ENCODE assay signal across 9 cellular contexts in the genomic region with DNA sequence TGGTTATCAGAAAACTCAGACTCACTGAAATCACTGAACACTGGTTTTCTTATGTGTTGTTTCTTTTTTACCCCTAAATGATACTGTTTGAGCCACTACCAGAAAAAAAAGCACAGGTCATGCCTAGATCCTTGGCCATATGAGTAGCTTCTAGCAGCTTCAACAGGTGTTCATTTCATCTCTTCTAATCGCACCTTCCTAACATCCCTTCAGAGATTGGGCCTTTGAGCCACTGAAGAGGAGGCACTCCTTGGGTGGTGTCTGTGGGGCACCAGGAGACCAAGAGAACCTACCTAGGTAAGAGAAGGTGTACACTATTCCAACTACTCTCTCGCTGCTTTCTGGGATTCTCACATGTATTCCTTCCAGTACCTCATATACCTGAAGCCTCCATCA. TPM values are rescaled to one million over a fixed set of nuclear protein-coding genes. Genes with fewer than 3 reads are reported as not detected.
DNase-seq lines count a peak whose midpoint lies in the region; ATAC-seq and TF ChIP-seq lines count a peak whose summit lies in the region.
"Had no signal": no experiment of that assay in that cellular context is flagged by ENCODE, and none has a peak within 500 bp of the region (broad histone marks: within the 10 kb centered on the region; RNA-seq: fewer than 3 reads in every experiment).

No MANE protein-coding gene starts in this region.

- H3K27me3 ChIP-seq in iPS-20b (ENCODE audit: insufficient read depth, low read length): peaks cover 45% of the 10 kb centered on the region

- no peak overlapping the region for H3K9ac ChIP-seq in iPS-20b (ENCODE audit: low read depth, low read length)

- H3K4me1 Mint-ChIP-seq in activated T-helper 17 cell treated with anti-CD3 and anti-CD28 coated beads, Interleukin-2, amount 50 U/mL, for 72 hours: peaks cover 37% of the 10 kb centered on the region
- peaks cover 65% of the 10 kb centered on the region for H3K4me1 Mint-ChIP-seq in stimulated activated naive CD8-positive, alpha-beta T cell treated with anti-CD3 and anti-CD28 coated beads, Interleukin-15, amount 100 ng/mL, for 72 hours

- H3K27me3 Mint-ChIP-seq in activated T-helper 17 cell treated with anti-CD3 and anti-CD28 coated beads, Interleukin-2, amount 50 U/mL, for 72 hours: peaks cover 4% of the 10 kb centered on the region
- no peaks in the 10 kb centered on the region for H3K27me3 Mint-ChIP-seq in stimulated activated naive CD8-positive, alpha-beta T cell treated with anti-CD3 and anti-CD28 coated beads, Interleukin-15, amount 100 ng/mL, for 72 hours

- no peak overlapping the region for H3K27ac ChIP-seq in iPS-20b (ENCODE audit: low read length)

- no peaks in the 10 kb centered on the region for H3K9me3 Mint-ChIP-seq in activated T-helper 17 cell treated with anti-CD3 and anti-CD28 coated beads, Interleukin-2, amount 50 U/mL, for 72 hours
- H3K9me3 Mint-ChIP-seq in stimulated activated naive CD8-positive, alpha-beta T cell treated with anti-CD3 and anti-CD28 coated beads, Interleukin-15, amount 100 ng/mL, for 72 hours: no peaks in the 10 kb centered on the region

- H3K4me3 Mint-ChIP-seq in activated T-helper 17 cell treated with anti-CD3 and anti-CD28 coated beads, Interleukin-2, amount 50 U/mL, for 72 hours: peak overlapping the region; percentile 85
- peak overlapping the region; percentile 94 to 98 for H3K4me3 Mint-ChIP-seq in stimulated activated naive CD8-positive, alpha-beta T cell treated with anti-CD3 and anti-CD28 coated beads, Interleukin-15, amount 100 ng/mL, for 72 hours

- H3K36me3 Mint-ChIP-seq in activated T-helper 17 cell treated with anti-CD3 and anti-CD28 coated beads, Interleukin-2, amount 50 U/mL, for 72 hours (ENCODE audit: low read depth): peaks cover 6% of the 10 kb centered on the region

- H3K36me3 ChIP-seq in iPS-20b (ENCODE audit: insufficient read depth, low read depth, low read length): no peaks in the 10 kb centered on the region

- H3K4me1 ChIP-seq in iPS-20b (ENCODE audit: insufficient read depth, low read length): peaks cover 46% of the 10 kb centered on the region

- H3K4me3 ChIP-seq in HFF-Myc (replicated peaks; ENCODE audit: low read depth, low read length) (peak overlapping the region; percentile 67), iPS-20b (ENCODE audit: low read length) (peak overlapping the region; percentile 52)

- no peak for TF ChIP-seq CTCF in HFF-Myc (IDR thresholded peaks at IDR 0.05; ENCODE audit: low read depth, low read length, missing control alignments)

- DNase-seq in HFF-Myc (ENCODE audit: extremely low read depth, low read depth) (no peak), islet precursor cell (no peak)
- DNase-seq in stimulated activated naive CD8-positive, alpha-beta T cell treated with anti-CD3 and anti-CD28 coated beads, Interleukin-15, amount 100 ng/mL, for 72 hours: no peak
- DNase-seq: NCI-H1105 had no signal

- ATAC-seq in activated T-helper 17 cell treated with anti-CD3 and anti-CD28 coated beads, Interleukin-2, amount 50 U/mL, for 72 hours (replicated peaks): no peak
- ATAC-seq in stimulated activated naive CD8-positive, alpha-beta T cell treated with anti-CD3 and anti-CD28 coated beads, Interleukin-15, amount 100 ng/mL, for 72 hours: no peak
- ATAC-seq in GM19035 (IDR thresholded peaks at IDR 0.05; ENCODE audit: unreplicated experiment) (no peak), GM21576 (IDR thresholded peaks at IDR 0.05; ENCODE audit: unreplicated experiment) (no peak)
- ATAC-seq: left lobe of liver had no signal

- H3K9me3 ChIP-seq in iPS-20b (ENCODE audit: insufficient read depth, low read depth, low read length): no peaks in the 10 kb centered on the region

- H3K27ac Mint-ChIP-seq in activated T-helper 17 cell treated with anti-CD3 and anti-CD28 coated beads, Interleukin-2, amount 50 U/mL, for 72 hours: no peak overlapping the region
- H3K27ac Mint-ChIP-seq in stimulated activated naive CD8-positive, alpha-beta T cell treated with anti-CD3 and anti-CD28 coated beads, Interleukin-15, amount 100 ng/mL, for 72 hours: no peak overlapping the region

RNA-seq across cellular contexts. Expression of gene HEG1, which starts 2.5 kb away (rescaled TPM):
- total RNA-seq in activated T-helper 17 cell treated with anti-CD3 and anti-CD28 coated beads, Interleukin-2, amount 50 U/mL, for 72 hours: 1 to 10 TPM; 4.6 to 5.5 TPM
